In genomic region chr1:157948547-157949152, GRCh38 we compare ENCODE assay signal across 8 cellular contexts.
DNase-seq lines count a peak whose midpoint lies in the region; ATAC-seq, FAIRE-seq and TF ChIP-seq lines count a peak whose summit lies in the region.

No MANE protein-coding gene starts in this region.

- H3K9ac ChIP-seq in KMS-11 (no peak overlapping the region), adipocyte (ENCODE audit: low read length) (no peak overlapping the region)

- H4K20me1 ChIP-seq in KMS-11 (ENCODE audit: insufficient read depth) = no peaks in the 10 kb centered on the region

- no peaks in the 10 kb centered on the region for H3K79me2 ChIP-seq in KMS-11 (ENCODE audit: insufficient read depth, low read depth)

- no peaks in the 10 kb centered on the region for H3K27me3 ChIP-seq in KMS-11 (ENCODE audit: insufficient read depth, low read depth)
- peaks cover 50% of the 10 kb centered on the region for H3K27me3 ChIP-seq in adipocyte (replicated peaks; ENCODE audit: control insufficient read depth, insufficient read depth, low read length)

- no peaks in the 10 kb centered on the region for H3K36me3 ChIP-seq in KMS-11 (ENCODE audit: insufficient read depth)
- H3K36me3 ChIP-seq in adipocyte (ENCODE audit: control insufficient read depth, insufficient read depth, low read length, severe bottlenecking) = no peaks in the 10 kb centered on the region

- TF ChIP-seq CTCF in D721Med (IDR thresholded peaks at IDR 0.05; ENCODE audit: insufficient read depth, missing control alignments) (peak; percentile 61), KMS-11 (conservative IDR thresholded peaks at IDR 0.05; ENCODE audit: low read depth, low read length) (peak; percentile 84)

- H3K9me3 ChIP-seq in adipocyte (ENCODE audit: control insufficient read depth, low read length) = no peaks in the 10 kb centered on the region

- H2AFZ ChIP-seq in KMS-11 (ENCODE audit: low read depth) = no peak overlapping the region

- ATAC-seq in HG03175 (IDR thresholded peaks at IDR 0.05; ENCODE audit: unreplicated experiment) = no peak
- ATAC-seq in HG03571 (IDR thresholded peaks at IDR 0.05; ENCODE audit: unreplicated experiment) = no peak
- no peak for ATAC-seq in HG03378 (IDR thresholded peaks at IDR 0.05; ENCODE audit: unreplicated experiment)

- FAIRE-seq in D721Med (lab: Jason Lieb, UNC) = no peak

- H3K4me1 ChIP-seq in KMS-11 (ENCODE audit: low read depth, poor library complexity, severe bottlenecking) (no peaks in the 10 kb centered on the region), adipocyte (ENCODE audit: control insufficient read depth, insufficient read depth, low read length) (no peaks in the 10 kb centered on the region)

- DNase-seq in D721Med (ENCODE audit: insufficient read length, low spot score) (no peak), adipocyte (ENCODE audit: low read depth) (peak; percentile 41), inferior parietal cortex (ENCODE audit: extremely low spot score) (peak; percentile 35), T1000 (lab: John Stamatoyannopoulos, UW) (no peak)

- H3K27ac ChIP-seq in KMS-11 = no peak overlapping the region

- no peak overlapping the region for H3K4me3 ChIP-seq in KMS-11 (IDR thresholded peaks at IDR 0.05; ENCODE audit: insufficient read depth, low read depth, low read length)
- no peak overlapping the region for H3K4me3 ChIP-seq in adipocyte (ENCODE audit: low read length)

- no peak overlapping the region for H3K4me2 ChIP-seq in KMS-11

Comparison
In these comparisons a context has a peak if more than half of its experiments do, and no peak if none do; other contexts are left out.
1. DNase-seq: peak in adipocyte (single experiment) and inferior parietal cortex (single experiment); none in D721Med (single experiment) and T1000 (single experiment).